Comparison of ENCODE assay signal across 9 cellular contexts in the genomic region with DNA sequence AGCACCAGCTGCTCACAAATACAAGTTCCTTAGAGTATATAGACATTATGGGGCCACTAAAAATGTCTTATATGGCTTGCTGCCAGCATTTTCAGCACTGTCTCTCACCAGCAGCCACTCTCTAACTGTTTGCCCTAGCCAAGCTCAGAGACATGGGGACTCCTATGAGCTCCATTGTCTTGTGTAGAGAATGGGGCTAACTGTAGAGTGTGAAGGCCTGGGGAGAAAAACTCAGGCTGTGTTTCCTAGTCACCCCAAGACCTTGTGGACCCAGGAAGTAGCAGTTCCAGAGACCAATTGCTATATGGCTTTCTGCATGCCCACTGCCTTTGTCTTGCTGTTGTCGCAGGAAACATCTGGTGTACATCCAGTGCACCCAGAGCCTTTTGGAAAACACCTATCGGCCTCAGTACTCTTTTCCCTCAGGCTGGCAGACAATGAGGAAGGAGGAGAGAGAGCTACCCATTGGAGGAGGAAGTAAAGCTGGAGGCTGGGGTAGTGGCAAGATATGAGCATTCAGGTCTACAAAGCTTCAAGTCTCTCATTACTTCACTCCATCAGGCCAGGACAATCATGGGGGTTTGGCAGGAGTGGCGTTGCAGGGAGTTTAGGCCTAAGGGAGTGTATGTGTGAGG. TPM values are rescaled to one million over a fixed set of nuclear protein-coding genes. Genes with fewer than 3 reads are reported as not detected.
DNase-seq lines count a peak whose midpoint lies in the region; ATAC-seq lines count a peak whose summit lies in the region.
"Had no signal": no experiment of that assay in that cellular context is flagged by ENCODE, and none has a peak within 500 bp of the region (broad histone marks: within the 10 kb centered on the region; RNA-seq: fewer than 3 reads in every experiment).

No MANE protein-coding gene starts in this region.

- H3K4me3 Mint-ChIP-seq in IgD-negative memory B cell, result peak overlapping the region in 3 of 4 donors; percentile 69 to 91 (median 85)

- peak; percentile 2 for ATAC-seq in GM21576 (IDR thresholded peaks at IDR 0.05; ENCODE audit: unreplicated experiment)

- H3K27me3 Mint-ChIP-seq in IgD-negative memory B cell, result no peaks in the 10 kb centered on the region

- peaks cover 64 to 82% (median 76%) of the 10 kb centered on the region in 3 donors for H3K4me1 Mint-ChIP-seq in IgD-negative memory B cell

- DNase-seq in SIG-M5 treated with dmso at 0.1 percent for 504 hours (lab: John Stamatoyannopoulos, UW; ENCODE audit: unreplicated experiment) (peak; percentile 6), SIG-M5 (lab: John Stamatoyannopoulos, UW) (no peak), pons (ENCODE audit: low spot score) (peak; percentile 17), DMS 273 (lab: John Stamatoyannopoulos, UW; ENCODE audit: unreplicated experiment) (no peak), COLO829 (ENCODE audit: low spot score) (no peak), glomerular visceral epithelial cell (ENCODE audit: extremely low spot score) (no peak)
- DNase-seq: stimulated activated CD8-positive, alpha-beta memory T cell treated with anti-CD3 and anti-CD28 coated beads, Interleukin-4, amount 100 ng/mL, for 48 hours had no signal

- H3K27ac Mint-ChIP-seq in IgD-negative memory B cell, result peak overlapping the region; percentile 92 to 98 (median 96)

- H3K36me3 Mint-ChIP-seq in IgD-negative memory B cell, result peaks cover 7% of the 10 kb centered on the region

- H3K9me3 Mint-ChIP-seq in IgD-negative memory B cell, result no peaks in the 10 kb centered on the region

RNA-seq across cellular contexts. Expression of a gene that starts 28.4 kb away (rescaled TPM):
- polyA plus RNA-seq in IgD-negative memory B cell, result 48.0 TPM

Comparison
In these comparisons a context has a peak if more than half of its experiments do, and no peak if none do; other contexts are left out.
1. DNase-seq: peak in SIG-M5 treated with dmso at 0.1 percent for 504 hours (single experiment) and pons (single experiment); none in SIG-M5 (single experiment), DMS 273 (single experiment), COLO829 (single experiment) and glomerular visceral epithelial cell (single experiment).